ENCODE assay signal across 16 cellular contexts in the genomic region with DNA sequence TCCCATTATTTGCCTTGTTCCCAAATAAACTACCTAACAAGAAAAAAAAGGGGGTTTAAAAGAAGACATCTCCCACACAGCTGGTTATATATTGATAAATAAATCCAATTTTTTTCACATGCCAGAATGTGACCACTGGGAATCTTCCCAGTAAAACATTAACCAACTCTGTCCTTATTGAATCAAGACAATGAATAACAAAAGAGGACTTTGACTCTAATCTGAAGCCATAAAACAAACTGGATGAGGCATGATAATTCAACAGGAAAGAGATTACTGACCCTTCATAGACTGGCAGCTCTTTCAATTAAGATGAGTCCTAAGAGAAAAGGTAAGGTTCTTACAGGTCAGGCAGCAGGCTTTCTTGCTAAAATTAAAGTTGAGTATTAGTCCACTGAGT.
"Had no signal": no experiment of that assay in that cellular context is flagged by ENCODE, and none has a peak within 500 bp of the region (broad histone marks: within the 10 kb centered on the region; RNA-seq: fewer than 3 reads in every experiment).

No MANE protein-coding gene starts in this region.

- H3K4me1 ChIP-seq: foreskin keratinocyte, heart left ventricle, tibial artery, uterus had no signal

- DNase-seq: activated CD4-positive, alpha-beta T cell treated with anti-CD3 and anti-CD28 coated beads, Interleukin-2, amount 50 U/mL, for 4 hours; activated CD4-positive, CD25-positive, alpha-beta regulatory T cell treated with anti-CD3 and anti-CD28 coated beads, Interleukin-2, amount 50 U/mL, for 72 hours; activated naive CD4-positive, alpha-beta T cell treated with Interleukin-2 at 50 U/mL for 16 hours; anterior cingulate cortex; effector CD8-positive, alpha-beta T cell; foreskin keratinocyte; heart left ventricle; left ventricle myocardium superior; ovary; stimulated activated CD4-positive, alpha-beta T cell treated with anti-CD3 and anti-CD28 coated beads, Interleukin-15, amount 100 ng/mL, for 24 hours; stimulated activated CD4-positive, alpha-beta T cell treated with anti-CD3 and anti-CD28 coated beads, Interleukin-4, amount 100 ng/mL, for 1 hour; stimulated activated naive B cell treated with anti-CD40 and anti-IgM and Interleukin-4, amounts not matched to agents 10 μg/mL and 1 μg/mL and 100 μg/mL, for 72 hours; T-helper 9 cell; tibial artery; uterus had no signal

- H3K36me3 ChIP-seq: heart left ventricle, ovary, tibial artery, uterus had no signal

- H3K4me3 ChIP-seq: heart left ventricle, ovary, tibial artery, uterus had no signal

- ATAC-seq: activated T-helper 17 cell treated with anti-CD3 and anti-CD28 coated beads, Interleukin-2, amount 50 U/mL, for 72 hours; foreskin keratinocyte; heart left ventricle; left ventricle myocardium superior; stimulated activated naive B cell treated with anti-CD40 and anti-IgM and Interleukin-4, amounts not matched to agents 10 μg/mL and 1 μg/mL and 100 μg/mL, for 72 hours had no signal

- H3K27me3 ChIP-seq: foreskin keratinocyte, heart left ventricle, ovary, tibial artery, uterus had no signal

- H3K9me3 ChIP-seq: heart left ventricle, ovary, tibial artery, uterus had no signal

- H3K27ac ChIP-seq: foreskin keratinocyte, heart left ventricle, ovary, tibial artery, uterus had no signal
